In the genomic region with DNA sequence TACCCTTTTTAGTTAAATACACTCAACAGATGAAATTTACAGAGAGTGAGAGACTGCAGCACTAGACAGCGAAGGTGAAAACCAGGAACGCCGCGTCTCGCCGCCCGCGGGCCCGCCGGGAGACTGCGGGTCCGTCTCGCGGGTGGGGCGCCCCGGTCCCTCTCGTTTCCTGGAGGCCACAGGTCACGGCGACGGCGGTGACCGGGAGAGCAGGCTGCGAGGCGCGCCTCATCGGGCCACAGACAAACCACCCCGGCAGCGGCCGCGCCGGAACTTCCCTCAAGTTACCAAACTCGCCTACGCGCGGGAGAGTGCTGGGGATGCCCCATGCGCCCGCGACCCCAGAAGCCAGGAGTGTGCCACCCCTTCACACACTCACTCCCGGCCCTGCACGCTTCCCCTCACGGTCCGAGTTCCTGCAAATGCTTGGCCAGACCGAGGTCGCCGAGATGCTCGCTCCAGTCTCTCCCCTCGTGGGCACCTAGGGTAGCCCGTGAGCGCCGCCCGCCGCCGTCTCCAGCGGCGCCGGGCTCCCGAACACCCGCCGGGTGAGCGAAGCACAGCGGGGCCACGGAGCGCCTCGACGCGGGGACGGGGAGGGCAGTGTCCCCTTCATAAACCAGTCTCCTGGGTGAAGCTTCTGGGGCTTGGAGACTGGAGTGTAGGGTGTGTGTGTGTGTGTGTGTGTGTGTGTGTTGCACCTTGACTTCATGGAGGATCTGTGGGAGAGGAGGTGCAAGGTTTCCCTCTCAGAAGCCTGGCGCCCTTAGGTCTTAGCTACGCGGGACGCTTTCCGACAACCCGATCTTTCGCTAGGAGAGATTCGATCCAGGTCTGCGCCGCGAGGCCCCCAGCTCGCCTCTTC, we compare ENCODE assay signal across 8 cellular contexts. TPM values are rescaled to one million over a fixed set of nuclear protein-coding genes. Genes with fewer than 3 reads are reported as not detected.
DNase-seq lines count a peak whose midpoint lies in the region; ATAC-seq lines count a peak whose summit lies in the region.

No MANE protein-coding gene starts in this region.

- peaks cover 13 to 16% of the 10 kb centered on the region in 2 donors for H3K4me1 Mint-ChIP-seq in natural killer cell treated with Interleukin-12 subunit alpha and Interleukin-12 subunit beta and Interleukin-15 and Interleukin-18, amount 100 ng/mL, for 72 hours (ENCODE audit: low read depth in 2 of 2)
- peaks cover 46 to 71% of the 10 kb centered on the region in 2 donors for H3K4me1 Mint-ChIP-seq in stimulated activated naive B cell treated with anti-CD40 and anti-IgM and Interleukin-4, amounts not matched to agents 10 μg/mL and 1 μg/mL and 100 μg/mL, for 72 hours

- H3K36me3 Mint-ChIP-seq in natural killer cell treated with Interleukin-12 subunit alpha and Interleukin-12 subunit beta and Interleukin-15 and Interleukin-18, amount 100 ng/mL, for 72 hours, result peaks cover 7% of the 10 kb centered on the region
- peaks cover 6 to 17% of the 10 kb centered on the region in 2 donors for H3K36me3 Mint-ChIP-seq in stimulated activated naive B cell treated with anti-CD40 and anti-IgM and Interleukin-4, amounts not matched to agents 10 μg/mL and 1 μg/mL and 100 μg/mL, for 72 hours

- peak; percentile 12 for DNase-seq in NCI-H1694 (lab: John Stamatoyannopoulos, UW)
- no peak for DNase-seq in NCI-H1694 treated with DMSO at 0.1 percent for 48 hours (lab: John Stamatoyannopoulos, UW)
- peak; percentile 42 to 54 for DNase-seq in NOMO-1 (lab: John Stamatoyannopoulos, UW; ENCODE audit: unreplicated experiment in 2 of 2)
- DNase-seq in activated T-helper 1 cell treated with Interleukin-2 at 50 U/mL for 16 hours (ENCODE audit: low read depth), result peak; percentile 46
- peak; percentile 39 for DNase-seq in fibroblast of peridontal ligament (ENCODE audit: extremely low read depth)
- peak; percentile 91 for DNase-seq in natural killer cell treated with Interleukin-12 subunit alpha and Interleukin-12 subunit beta and Interleukin-15 and Interleukin-18, amount 100 ng/mL, for 72 hours (ENCODE audit: low spot score)
- peak; percentile 80 for DNase-seq in stimulated activated naive B cell treated with anti-CD40 and anti-IgM and Interleukin-4, amounts not matched to agents 10 μg/mL and 1 μg/mL and 100 μg/mL, for 72 hours
- DNase-seq in GF-D8 (lab: John Stamatoyannopoulos, UW), result no peak

- H3K4me3 Mint-ChIP-seq in natural killer cell treated with Interleukin-12 subunit alpha and Interleukin-12 subunit beta and Interleukin-15 and Interleukin-18, amount 100 ng/mL, for 72 hours, result peak overlapping the region; percentile 87
- peak overlapping the region; percentile 92 to 94 for H3K4me3 Mint-ChIP-seq in stimulated activated naive B cell treated with anti-CD40 and anti-IgM and Interleukin-4, amounts not matched to agents 10 μg/mL and 1 μg/mL and 100 μg/mL, for 72 hours

- peaks cover 36 to 62% of the 10 kb centered on the region in 2 donors for H3K27me3 Mint-ChIP-seq in natural killer cell treated with Interleukin-12 subunit alpha and Interleukin-12 subunit beta and Interleukin-15 and Interleukin-18, amount 100 ng/mL, for 72 hours
- no peaks in the 10 kb centered on the region for H3K27me3 Mint-ChIP-seq in stimulated activated naive B cell treated with anti-CD40 and anti-IgM and Interleukin-4, amounts not matched to agents 10 μg/mL and 1 μg/mL and 100 μg/mL, for 72 hours

- no peaks in the 10 kb centered on the region for H3K9me3 Mint-ChIP-seq in natural killer cell treated with Interleukin-12 subunit alpha and Interleukin-12 subunit beta and Interleukin-15 and Interleukin-18, amount 100 ng/mL, for 72 hours
- H3K9me3 Mint-ChIP-seq in stimulated activated naive B cell treated with anti-CD40 and anti-IgM and Interleukin-4, amounts not matched to agents 10 μg/mL and 1 μg/mL and 100 μg/mL, for 72 hours, result no peaks in the 10 kb centered on the region

- peak overlapping the region in 1 of 2 donors; percentile 4 for H3K27ac Mint-ChIP-seq in natural killer cell treated with Interleukin-12 subunit alpha and Interleukin-12 subunit beta and Interleukin-15 and Interleukin-18, amount 100 ng/mL, for 72 hours
- H3K27ac Mint-ChIP-seq in stimulated activated naive B cell treated with anti-CD40 and anti-IgM and Interleukin-4, amounts not matched to agents 10 μg/mL and 1 μg/mL and 100 μg/mL, for 72 hours, result peak overlapping the region; percentile 96

- peak; percentile 69 to 82 for ATAC-seq in natural killer cell treated with Interleukin-12 subunit alpha and Interleukin-12 subunit beta and Interleukin-15 and Interleukin-18, amount 100 ng/mL, for 72 hours
- ATAC-seq in stimulated activated naive B cell treated with anti-CD40 and anti-IgM and Interleukin-4, amounts not matched to agents 10 μg/mL and 1 μg/mL and 100 μg/mL, for 72 hours (replicated peaks), result peak; percentile 57 to 59

RNA-seq across cellular contexts. Expression of gene BACH2, which starts 1.4 kb away (rescaled TPM):
- total RNA-seq in natural killer cell treated with Interleukin-12 subunit alpha and Interleukin-12 subunit beta and Interleukin-15 and Interleukin-18, amount 100 ng/mL, for 72 hours, result 1 to 10 TPM; 3.1 to 5.8 TPM

Comparison
In these comparisons a context has a peak if more than half of its experiments do, and no peak if none do; other contexts are left out.
1. DNase-seq: peak in NCI-H1694 (single experiment), NOMO-1 (2 of 2), activated T-helper 1 cell treated with Interleukin-2 at 50 U/mL for 16 hours (single experiment), fibroblast of peridontal ligament (single experiment), natural killer cell treated with Interleukin-12 subunit alpha and Interleukin-12 subunit beta and Interleukin-15 and Interleukin-18, amount 100 ng/mL, for 72 hours (single experiment) and stimulated activated naive B cell treated with anti-CD40 and anti-IgM and Interleukin-4, amounts not matched to agents 10 μg/mL and 1 μg/mL and 100 μg/mL, for 72 hours (single experiment); none in NCI-H1694 treated with DMSO at 0.1 percent for 48 hours (single experiment) and GF-D8 (single experiment).